1 cellular context compared by ENCODE assay signal in genomic region chr15:59291214-59291551, GRCh38.
TF ChIP-seq lines count a peak whose summit lies in the region.

No MANE protein-coding gene starts in this region.

TF ChIP-seq in WTC11, 78 proteins besides CTCF, POLR2A, EP300 and RAD21 (continued from another document):
- TF ChIP-seq MLX (CRISPR knock-in tag; IDR thresholded peaks at IDR 0.05) (no peak), OVOL2 (CRISPR knock-in tag; IDR thresholded peaks at IDR 0.05; ENCODE audit: borderline replicate concordance) (no peak), ZBTB21 (CRISPR knock-in tag; IDR thresholded peaks at IDR 0.05; ENCODE audit: borderline replicate concordance) (no peak), GRHL2 (CRISPR knock-in tag; IDR thresholded peaks at IDR 0.05; ENCODE audit: insufficient replicate concordance, severe bottlenecking) (no peak), NR2C2 (CRISPR knock-in tag; IDR thresholded peaks at IDR 0.05) (no peak), MYBL2 (CRISPR knock-in tag; IDR thresholded peaks at IDR 0.05) (no peak), RORB (CRISPR knock-in tag; IDR thresholded peaks at IDR 0.05) (no peak), ETV6 (CRISPR knock-in tag; IDR thresholded peaks at IDR 0.05) (no peak), CREB1 (CRISPR knock-in tag; IDR thresholded peaks at IDR 0.05) (no peak), ZNF423 (CRISPR knock-in tag; IDR thresholded peaks at IDR 0.05) (no peak), ZSCAN18 (CRISPR knock-in tag; IDR thresholded peaks at IDR 0.05) (no peak), GTF2I (CRISPR knock-in tag; conservative IDR thresholded peaks at IDR 0.05) (no peak), ZNF671 (CRISPR knock-in tag; IDR thresholded peaks at IDR 0.05) (no peak)
- TF ChIP-seq, protein P1, sequence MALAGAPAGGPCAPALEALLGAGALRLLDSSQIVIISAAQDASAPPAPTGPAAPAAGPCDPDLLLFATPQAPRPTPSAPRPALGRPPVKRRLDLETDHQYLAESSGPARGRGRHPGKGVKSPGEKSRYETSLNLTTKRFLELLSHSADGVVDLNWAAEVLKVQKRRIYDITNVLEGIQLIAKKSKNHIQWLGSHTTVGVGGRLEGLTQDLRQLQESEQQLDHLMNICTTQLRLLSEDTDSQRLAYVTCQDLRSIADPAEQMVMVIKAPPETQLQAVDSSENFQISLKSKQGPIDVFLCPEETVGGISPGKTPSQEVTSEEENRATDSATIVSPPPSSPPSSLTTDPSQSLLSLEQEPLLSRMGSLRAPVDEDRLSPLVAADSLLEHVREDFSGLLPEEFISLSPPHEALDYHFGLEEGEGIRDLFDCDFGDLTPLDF (CRISPR knock-in tag; IDR thresholded peaks at IDR 0.05) = no peak
- TF ChIP-seq, protein P2, sequence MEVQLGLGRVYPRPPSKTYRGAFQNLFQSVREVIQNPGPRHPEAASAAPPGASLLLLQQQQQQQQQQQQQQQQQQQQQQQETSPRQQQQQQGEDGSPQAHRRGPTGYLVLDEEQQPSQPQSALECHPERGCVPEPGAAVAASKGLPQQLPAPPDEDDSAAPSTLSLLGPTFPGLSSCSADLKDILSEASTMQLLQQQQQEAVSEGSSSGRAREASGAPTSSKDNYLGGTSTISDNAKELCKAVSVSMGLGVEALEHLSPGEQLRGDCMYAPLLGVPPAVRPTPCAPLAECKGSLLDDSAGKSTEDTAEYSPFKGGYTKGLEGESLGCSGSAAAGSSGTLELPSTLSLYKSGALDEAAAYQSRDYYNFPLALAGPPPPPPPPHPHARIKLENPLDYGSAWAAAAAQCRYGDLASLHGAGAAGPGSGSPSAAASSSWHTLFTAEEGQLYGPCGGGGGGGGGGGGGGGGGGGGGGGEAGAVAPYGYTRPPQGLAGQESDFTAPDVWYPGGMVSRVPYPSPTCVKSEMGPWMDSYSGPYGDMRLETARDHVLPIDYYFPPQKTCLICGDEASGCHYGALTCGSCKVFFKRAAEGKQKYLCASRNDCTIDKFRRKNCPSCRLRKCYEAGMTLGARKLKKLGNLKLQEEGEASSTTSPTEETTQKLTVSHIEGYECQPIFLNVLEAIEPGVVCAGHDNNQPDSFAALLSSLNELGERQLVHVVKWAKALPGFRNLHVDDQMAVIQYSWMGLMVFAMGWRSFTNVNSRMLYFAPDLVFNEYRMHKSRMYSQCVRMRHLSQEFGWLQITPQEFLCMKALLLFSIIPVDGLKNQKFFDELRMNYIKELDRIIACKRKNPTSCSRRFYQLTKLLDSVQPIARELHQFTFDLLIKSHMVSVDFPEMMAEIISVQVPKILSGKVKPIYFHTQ (CRISPR knock-in tag; IDR thresholded peaks at IDR 0.05) = no peak
- TF ChIP-seq, protein P3, sequence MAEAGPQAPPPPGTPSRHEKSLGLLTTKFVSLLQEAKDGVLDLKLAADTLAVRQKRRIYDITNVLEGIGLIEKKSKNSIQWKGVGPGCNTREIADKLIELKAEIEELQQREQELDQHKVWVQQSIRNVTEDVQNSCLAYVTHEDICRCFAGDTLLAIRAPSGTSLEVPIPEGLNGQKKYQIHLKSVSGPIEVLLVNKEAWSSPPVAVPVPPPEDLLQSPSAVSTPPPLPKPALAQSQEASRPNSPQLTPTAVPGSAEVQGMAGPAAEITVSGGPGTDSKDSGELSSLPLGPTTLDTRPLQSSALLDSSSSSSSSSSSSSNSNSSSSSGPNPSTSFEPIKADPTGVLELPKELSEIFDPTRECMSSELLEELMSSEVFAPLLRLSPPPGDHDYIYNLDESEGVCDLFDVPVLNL (CRISPR knock-in tag; IDR thresholded peaks at IDR 0.05; ENCODE audit: borderline replicate concordance, low read depth) = no peak
- TF ChIP-seq, protein P4, sequence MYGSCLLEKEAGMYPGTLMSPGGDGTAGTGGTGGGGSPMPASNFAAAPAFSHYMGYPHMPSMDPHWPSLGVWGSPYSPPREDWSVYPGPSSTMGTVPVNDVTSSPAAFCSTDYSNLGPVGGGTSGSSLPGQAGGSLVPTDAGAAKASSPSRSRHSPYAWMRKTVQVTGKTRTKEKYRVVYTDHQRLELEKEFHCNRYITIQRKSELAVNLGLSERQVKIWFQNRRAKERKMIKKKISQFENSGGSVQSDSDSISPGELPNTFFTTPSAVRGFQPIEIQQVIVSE (CRISPR knock-in tag; IDR thresholded peaks at IDR 0.05; ENCODE audit: borderline replicate concordance) = no peak
